ENCODE assay signal across 23 cellular contexts in the genomic region with DNA sequence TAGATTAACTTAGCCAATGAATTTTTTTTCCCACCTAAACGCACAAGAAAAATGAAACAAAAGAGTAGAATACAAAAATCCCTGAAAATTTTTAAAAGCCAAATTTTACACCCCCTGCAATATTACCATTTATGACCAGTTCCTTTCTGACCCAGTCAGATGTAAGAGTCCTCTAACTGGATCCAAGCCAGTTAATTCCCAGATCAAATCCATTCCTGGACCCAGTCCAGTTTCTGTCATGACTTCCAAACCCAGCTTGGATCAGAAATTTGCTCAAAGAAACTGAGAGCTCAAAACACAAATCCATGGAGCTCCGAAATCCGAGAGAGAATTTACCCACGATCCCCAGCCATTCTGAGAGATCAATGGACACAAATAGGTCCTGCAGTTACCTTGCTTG. TPM values are rescaled to one million over a fixed set of nuclear protein-coding genes. Genes with fewer than 3 reads are reported as not detected.
DNase-seq lines count a peak whose midpoint lies in the region; ATAC-seq, FAIRE-seq and TF ChIP-seq lines count a peak whose summit lies in the region.
"Had no signal": no experiment of that assay in that cellular context is flagged by ENCODE, and none has a peak within 500 bp of the region (broad histone marks: within the 10 kb centered on the region; RNA-seq: fewer than 3 reads in every experiment).

No MANE protein-coding gene starts in this region.

- in situ Hi-C loops in GM12878 (cut with MboI): no loop called here

- no peaks in the 10 kb centered on the region for H3K9me3 ChIP-seq in GM12878 (replicated peaks; ENCODE audit: control insufficient read depth, insufficient read depth, low read length)
- no peaks in the 10 kb centered on the region for H3K9me3 ChIP-seq in psoas muscle
- H3K9me3 ChIP-seq: SJSA1 had no signal

- DNase-seq in DMS53 (lab: John Stamatoyannopoulos, UW) (peak; percentile 19), DMS53 treated with DMSO at 0.1 percent for 48 hours (lab: John Stamatoyannopoulos, UW; ENCODE audit: unreplicated experiment) (no peak), GM12878 (ENCODE audit: low read depth, low spot score) (no peak), left lobe of liver (ENCODE audit: low spot score) (no peak), psoas muscle (no peak), HT-29 (ENCODE audit: low spot score) (no peak), NCI-H2081 (lab: John Stamatoyannopoulos, UW) (no peak)
- DNase-seq: ACHN; Calu3; GM23248; H7; Karpas-422; NCI-H1092 treated with DMSO at 0.1 percent for 48 hours; NCI-H1436; NCI-H187; NCI-H345; NCI-H510A treated with DMSO at 0.1 percent for 48 hours; NK-92 treated with Interleukin-12 subunit alpha and Interleukin-12 subunit beta, amount 100 ng/mL, for 24 hours; PC-3 had no signal

- BruUV-seq in GM12878 (replicated peaks; lab: Mats Ljungman, UMichigan): TSS peak; percentile 62

- TF ChIP-seq POLR2A in GM12878 (IDR thresholded peaks at IDR 0.05; ENCODE audit: low read depth, low read length): no peak

- no peaks in the 10 kb centered on the region for H3K4me1 ChIP-seq in GM12878 (ENCODE audit: control insufficient read depth, insufficient read depth, low read length)
- peaks cover 7% of the 10 kb centered on the region for H3K4me1 ChIP-seq in psoas muscle
- H3K4me1 ChIP-seq: SJSA1 had no signal

- FAIRE-seq in GM12878 (lab: Jason Lieb, UNC): no peak

- no peak overlapping the region for H3K4me2 ChIP-seq in GM12878 (ENCODE audit: control insufficient read depth, insufficient read depth)

- H3K36me3 ChIP-seq in GM12878 (ENCODE audit: control insufficient read depth in 2 of 2, insufficient read depth in 2 of 2, low read length in 1 of 2) (no peaks in the 10 kb centered on the region), psoas muscle (ENCODE audit: insufficient read depth in 1 of 2, low read depth in 1 of 2) (no peaks in the 10 kb centered on the region)
- H3K36me3 ChIP-seq: SJSA1 had no signal

- ATAC-seq in GM12878 (no peak), left lobe of liver (peak; percentile 45), psoas muscle (peak in 1 of 4 donors; percentile 48), HG02884 (IDR thresholded peaks at IDR 0.05; ENCODE audit: unreplicated experiment) (no peak)
- ATAC-seq: PC-3, Right ventricle myocardium inferior had no signal

- TF ChIP-seq EP300 in GM12878 (IDR thresholded peaks at IDR 0.05; ENCODE audit: borderline replicate concordance in 1 of 2, control insufficient read depth in 1 of 2, low read depth in 2 of 2, low read length in 2 of 2): no peak

- CTCF ChIA-PET in GM12878 (lab: Yijun Ruan, JAX): interaction anchor here (1.3 to 3.9 kb wide), 6 partner anchors 8 to 325 kb away, joined by 3 to 20 read pairs (median 12); no protein-coding TSS in a partner anchor

- no peaks in the 10 kb centered on the region for H4K20me1 ChIP-seq in GM12878 (ENCODE audit: control insufficient read depth, insufficient read depth)

- intact Hi-C loops in GM12878 (cut with micrococcal nuclease; ENCODE audit: unreplicated experiment) (loop anchor here (10.0 kb wide), 1 partner anchor 223 kb away; no protein-coding TSS in a partner anchor), psoas muscle (cut with DNase I) (loop anchor here in 1 of 2 donors (2.0 kb wide), 2 partner anchors 15 to 63 kb away; no protein-coding TSS in a partner anchor)

- WGBS in GM12878 (ENCODE audit: insufficient coverage, insufficient replicate concordance, low lambda C conversion rate, missing lambda C conversion rate): 34% methylated on average over 4 of the region's 4 CpGs
- 77 to 84% (median 81%) methylated on average over 4 of the region's 4 CpGs for WGBS in psoas muscle, 3 donors

- H3K27me3 ChIP-seq in GM12878 (replicated peaks in 1 of 2; ENCODE audit: control insufficient read depth in 2 of 2, insufficient read depth in 2 of 2, low read length in 1 of 2) (no peaks in the 10 kb centered on the region; a peak in 1 of 4 replicates), psoas muscle (ENCODE audit: insufficient read depth in 3 of 3, low read length in 2 of 3) (no peaks in the 10 kb centered on the region)
- H3K27me3 ChIP-seq: SJSA1 had no signal

- H3K4me3 ChIP-seq in GM12878: no peak overlapping the region
- peak overlapping the region; percentile 31 for H3K4me3 ChIP-seq in psoas muscle
- H3K4me3 ChIP-seq: GM23248, SJSA1 had no signal

- POLR2A ChIA-PET in GM12878 (lab: Charles Lee): no interaction called here

- SMC1A ChIA-PET in GM12878 (lab: Charles Lee; ENCODE audit: uncharacterized antibody, unreplicated experiment): interaction anchor here (1.0 kb wide), 1 partner anchor 12 kb away, joined by 4 read pairs; no protein-coding TSS in a partner anchor

- RAD21 ChIA-PET in GM12878 (lab: Charles Lee; ENCODE audit: unreplicated experiment): interaction anchor here (1.0 to 4.0 kb wide), 2 partner anchors 30 to 64 kb away, joined by 4 to 12 read pairs; no protein-coding TSS in a partner anchor

- H3K27ac ChIP-seq in GM12878 (ENCODE audit: control insufficient read depth, insufficient read depth): no peak overlapping the region
- H3K27ac ChIP-seq in psoas muscle: peak overlapping the region; percentile 43
- H3K27ac ChIP-seq: GM23248, SJSA1 had no signal

- TF ChIP-seq RAD21 in GM12878 (IDR thresholded peaks at IDR 0.05; ENCODE audit: insufficient read depth, low read depth, low read length): no peak

- no peaks in the 10 kb centered on the region for H3K79me2 ChIP-seq in GM12878 (ENCODE audit: control insufficient read depth, insufficient read depth, low read length)

- H2AFZ ChIP-seq in GM12878 (ENCODE audit: control insufficient read depth, low read depth, low read length): no peak overlapping the region
- H2AFZ ChIP-seq: GM23248 had no signal

- no peak overlapping the region for H3K9ac ChIP-seq in GM12878 (ENCODE audit: control insufficient read depth, insufficient read depth, low read length)
- H3K9ac ChIP-seq: GM23248 had no signal

- TF ChIP-seq CTCF in GM12878 (IDR thresholded peaks at IDR 0.05 in 2 of 3, conservative IDR thresholded peaks at IDR 0.05 in 1 of 3; ENCODE audit: control insufficient read depth in 2 of 3, extremely low read depth in 1 of 3, insufficient read depth in 1 of 3, low read depth in 3 of 3, low read length in 3 of 3) (no peak), psoas muscle (IDR thresholded peaks at IDR 0.05) (no peak)

TF ChIP-seq in GM12878, 131 proteins besides CTCF, POLR2A, EP300 and RAD21:
- no peak for TF ChIP-seq YBX1 (IDR thresholded peaks at IDR 0.05)
- TF ChIP-seq HDAC6 (IDR thresholded peaks at IDR 0.05; ENCODE audit: unreplicated experiment): no peak
- TF ChIP-seq RAD51 (IDR thresholded peaks at IDR 0.05): no peak
- no peak for TF ChIP-seq FOXK2 (IDR thresholded peaks at IDR 0.05)
- no peak for TF ChIP-seq YY1 (IDR thresholded peaks at IDR 0.05; ENCODE audit: low read depth, low read length)
- no peak for TF ChIP-seq CEBPB (IDR thresholded peaks at IDR 0.05; ENCODE audit: borderline replicate concordance in 1 of 2, low read depth in 2 of 2, low read length in 2 of 2)
- TF ChIP-seq HCFC1 (IDR thresholded peaks at IDR 0.05; ENCODE audit: low read length): no peak
- TF ChIP-seq POU2F2 (IDR thresholded peaks at IDR 0.05; ENCODE audit: borderline replicate concordance, low read depth, low read length): no peak
- TF ChIP-seq, protein P1, sequence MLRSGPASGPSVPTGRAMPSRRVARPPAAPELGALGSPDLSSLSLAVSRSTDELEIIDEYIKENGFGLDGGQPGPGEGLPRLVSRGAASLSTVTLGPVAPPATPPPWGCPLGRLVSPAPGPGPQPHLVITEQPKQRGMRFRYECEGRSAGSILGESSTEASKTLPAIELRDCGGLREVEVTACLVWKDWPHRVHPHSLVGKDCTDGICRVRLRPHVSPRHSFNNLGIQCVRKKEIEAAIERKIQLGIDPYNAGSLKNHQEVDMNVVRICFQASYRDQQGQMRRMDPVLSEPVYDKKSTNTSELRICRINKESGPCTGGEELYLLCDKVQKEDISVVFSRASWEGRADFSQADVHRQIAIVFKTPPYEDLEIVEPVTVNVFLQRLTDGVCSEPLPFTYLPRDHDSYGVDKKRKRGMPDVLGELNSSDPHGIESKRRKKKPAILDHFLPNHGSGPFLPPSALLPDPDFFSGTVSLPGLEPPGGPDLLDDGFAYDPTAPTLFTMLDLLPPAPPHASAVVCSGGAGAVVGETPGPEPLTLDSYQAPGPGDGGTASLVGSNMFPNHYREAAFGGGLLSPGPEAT (IDR thresholded peaks at IDR 0.05; ENCODE audit: low read depth): no peak
- TF ChIP-seq, protein P2, sequence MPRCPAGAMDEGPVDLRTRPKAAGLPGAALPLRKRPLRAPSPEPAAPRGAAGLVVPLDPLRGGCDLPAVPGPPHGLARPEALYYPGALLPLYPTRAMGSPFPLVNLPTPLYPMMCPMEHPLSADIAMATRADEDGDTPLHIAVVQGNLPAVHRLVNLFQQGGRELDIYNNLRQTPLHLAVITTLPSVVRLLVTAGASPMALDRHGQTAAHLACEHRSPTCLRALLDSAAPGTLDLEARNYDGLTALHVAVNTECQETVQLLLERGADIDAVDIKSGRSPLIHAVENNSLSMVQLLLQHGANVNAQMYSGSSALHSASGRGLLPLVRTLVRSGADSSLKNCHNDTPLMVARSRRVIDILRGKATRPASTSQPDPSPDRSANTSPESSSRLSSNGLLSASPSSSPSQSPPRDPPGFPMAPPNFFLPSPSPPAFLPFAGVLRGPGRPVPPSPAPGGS (IDR thresholded peaks at IDR 0.05; ENCODE audit: borderline replicate concordance, insufficient read depth, low read depth, low read length, poor library complexity, severe bottlenecking): no peak

RNA-seq across cellular contexts. Expression of gene ALDH1L1, which starts 17.0 kb away (rescaled TPM):
- total RNA-seq in GM12878 (2013; cell fraction: nucleolus; rRNA removed): 1.2 and 2.1 TPM in 2 replicates
- total RNA-seq in GM12878 (2014; rRNA removed): 0.38 and 0.56 TPM in 2 replicates
- 0.58 and 0.74 TPM in 2 replicates for total RNA-seq in GM12878 (2014; rRNA removed; fragmentation: Illumina TruSeq; extraction: Trizol)
- total RNA-seq in GM12878 (2021): 0.46 and 1.0 TPM in 2 replicates
- polyA plus RNA-seq in GM12878 (2011; ENCODE audit: low read depth): 0.72 TPM
- 17.7 and 18.2 TPM in 2 replicates for polyA plus RNA-seq in GM12878 (2011; rRNA removed)
- 16.8 and 17.6 TPM in 2 replicates for polyA plus RNA-seq in GM12878 (2011; cell fraction: cytosol; rRNA removed)
- polyA plus RNA-seq in GM12878 (2011; cell fraction: nucleus; rRNA removed): 29.7 and 30.4 TPM in 2 replicates
- 0.84 and 1.1 TPM in 2 replicates for polyA plus RNA-seq in GM12878 (2012)
- polyA plus RNA-seq in GM12878 (2014; fragmentation: Illumina TruSeq; extraction: Trizol): 0.21 and 1.9 TPM in 2 replicates
- under 1 TPM; 0.04 to 0.14 TPM for polyA plus RNA-seq in GM12878 (2014; fragmentation: Nextera tagmentation; extraction: Ambion mirVana)
- polyA plus RNA-seq in GM12878 (2014; rRNA removed): 0.44 and 1.1 TPM in 2 replicates
- under 1 TPM; 0.40 to 0.54 TPM for polyA plus RNA-seq in GM12878 (2016; fragmentation: Nextera tagmentation; extraction: Ambion mirVana)
- polyA minus RNA-seq in GM12878 (2011; rRNA and poly(A)+ RNA removed): 28.7 and 44.1 TPM in 2 replicates
- polyA minus RNA-seq in GM12878 (2011; cell fraction: cytosol; rRNA and poly(A)+ RNA removed): 8.0 and 8.7 TPM in 2 replicates
- 23.6 and 34.7 TPM in 2 replicates for polyA minus RNA-seq in GM12878 (2011; cell fraction: nucleus; rRNA and poly(A)+ RNA removed)
- total RNA-seq in left lobe of liver: 492 TPM
- 100 to 1,000 TPM in 1 of 4 donors, 10 to 100 TPM in 3; 34.5 to 121 (median 62.7) TPM for total RNA-seq in psoas muscle
- 10 to 100 TPM; 12.9 to 40.1 (median 21.6) TPM for polyA plus RNA-seq in psoas muscle
- 4.9 and 7.4 TPM in 2 replicates for total RNA-seq in HT-29 (2014; rRNA removed; shearing (Covaris generic))
- total RNA-seq: GM23248, PC-3, RPMI7951, SJSA1 had no signal
- polyA plus RNA-seq: GM23248 had no signal
